Comparison of ENCODE assay signal across 17 cellular contexts in the genomic region with DNA sequence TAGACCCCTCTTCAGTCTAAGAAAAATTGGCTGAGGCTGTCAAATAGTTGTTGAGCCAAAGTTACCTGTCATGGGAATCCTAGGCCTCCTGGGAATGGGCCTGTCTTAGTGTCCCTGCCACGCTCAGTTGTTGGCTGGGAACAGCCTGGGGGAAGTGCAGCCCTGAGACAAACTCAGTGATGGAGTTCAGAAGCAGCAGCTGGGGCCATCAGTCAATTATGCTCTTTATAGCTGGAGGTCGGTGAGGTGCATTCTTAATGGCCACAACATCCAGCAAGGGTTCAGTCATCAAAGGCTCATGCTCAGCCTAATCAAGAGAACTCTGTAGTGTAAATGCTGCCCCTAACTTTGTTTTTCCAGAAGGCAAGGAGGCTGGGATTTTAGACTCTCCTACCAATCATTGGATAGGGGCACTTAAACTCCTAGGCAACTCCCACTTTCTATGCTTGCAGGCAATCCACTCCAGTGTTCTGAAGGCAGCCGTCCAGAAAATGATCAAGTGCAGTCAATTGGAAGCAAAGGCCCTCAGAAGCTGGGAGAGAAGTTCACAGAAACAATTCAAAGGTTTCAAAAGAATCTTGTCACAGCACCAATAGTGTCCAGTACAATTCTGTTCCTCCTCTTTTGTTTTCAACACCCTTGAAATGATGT. TPM values are rescaled to one million over a fixed set of nuclear protein-coding genes. Genes with fewer than 3 reads are reported as not detected.
A peak's percentile ranks its signal among the peaks of the same experiment; 100 is the strongest.
DNase-seq lines count a peak whose midpoint lies in the region; ATAC-seq, FAIRE-seq and TF ChIP-seq lines count a peak whose summit lies in the region.
"Had no signal": no experiment of that assay in that cellular context is flagged by ENCODE, and none has a peak within 500 bp of the region (broad histone marks: within the 10 kb centered on the region; RNA-seq: fewer than 3 reads in every experiment).

No MANE protein-coding gene starts in this region.

- no peak overlapping the region for H3K27ac ChIP-seq in thyroid gland
- H3K27ac ChIP-seq: A549, RWPE1 had no signal

- no peak for ATAC-seq in HG02623 (IDR thresholded peaks at IDR 0.05; ENCODE audit: unreplicated experiment)
- ATAC-seq: A549; natural killer cell treated with Interleukin-12 subunit alpha and Interleukin-12 subunit beta and Interleukin-15 and Interleukin-18, amount 100 ng/mL, for 72 hours had no signal

- intact Hi-C loops in thyroid gland (cut with DNase I), result no loop called here

- DNase-seq in NCI-H2171 treated with DMSO at 0.1 percent for 48 hours (lab: John Stamatoyannopoulos, UW), result peak; percentile 24
- DNase-seq in NCI-H2171 (lab: John Stamatoyannopoulos, UW), result no peak
- DNase-seq in NCI-H446 (lab: John Stamatoyannopoulos, UW), result peak; percentile 55 to 72
- peak; percentile 10 for DNase-seq in iPS-NIHi11 (ENCODE audit: low spot score)
- DNase-seq in thyroid gland, result peak; percentile 67 to 79
- no peak for DNase-seq in H54 (ENCODE audit: insufficient read length, low spot score)
- no peak for DNase-seq in activated CD4-positive, alpha-beta T cell treated with anti-CD3 and anti-CD28 coated beads, Interleukin-2, amount 50 U/mL, for 4 hours
- DNase-seq: activated naive CD4-positive, alpha-beta T cell treated with Interleukin-2 at 50 U/mL for 16 hours; CD8-positive, alpha-beta memory T cell; effector CD4-positive, alpha-beta T cell; NCI-H526; substantia nigra had no signal

- WGBS in thyroid gland, 2 donors, result 41 to 45% methylated on average over 2 to 3 of the region's 3 CpGs

- no peak overlapping the region for H3K4me3 ChIP-seq in thyroid gland (replicated peaks in 1 of 3)
- H3K4me3 ChIP-seq: A549 had no signal

- H3K36me3 ChIP-seq in thyroid gland, result no peaks in the 10 kb centered on the region

- H3K27me3 ChIP-seq in thyroid gland, result no peaks in the 10 kb centered on the region

- no peaks in the 10 kb centered on the region for H3K9me3 ChIP-seq in thyroid gland
- H3K9me3 ChIP-seq: A549 had no signal

- peaks cover 6 to 7% of the 10 kb centered on the region in 2 donors for H3K4me1 ChIP-seq in thyroid gland
- H3K4me1 ChIP-seq: A549 had no signal

- no peak for FAIRE-seq in H54 (lab: Jason Lieb, UNC)
- FAIRE-seq: A549 had no signal

- TF ChIP-seq POLR2A in thyroid gland (IDR thresholded peaks at IDR 0.05), result no peak
- TF ChIP-seq POLR2A in H54 (IDR thresholded peaks at IDR 0.05; ENCODE audit: low read depth, low read length), result no peak

- TF ChIP-seq CTCF in thyroid gland (IDR thresholded peaks at IDR 0.05), result no peak

RNA-seq across cellular contexts. Expression of gene RGS4, which starts 15.0 kb away (rescaled TPM):
- total RNA-seq in thyroid gland, result 10 to 100 TPM in 1 of 4 donors, 1 to 10 TPM in 3; 1.8 to 10.5 (median 3.7) TPM
- total RNA-seq: CD8-positive, alpha-beta memory T cell; natural killer cell treated with Interleukin-12 subunit alpha and Interleukin-12 subunit beta and Interleukin-15 and Interleukin-18, amount 100 ng/mL, for 72 hours; T-helper 1 cell treated with Interleukin-12 subunit alpha and Interleukin-12 subunit beta and Interleukin-4 antibody, amounts not matched to agents 30 ng/mL and 1 ng/mL, for 36 hours had no signal

Comparison
In these comparisons a context has a peak if more than half of its experiments do, and no peak if none do; other contexts are left out.
1. DNase-seq: peak in NCI-H2171 treated with DMSO at 0.1 percent for 48 hours (single experiment), NCI-H446 (2 of 2), iPS-NIHi11 (single experiment) and thyroid gland (2 of 2); none in NCI-H2171 (single experiment), H54 (single experiment) and activated CD4-positive, alpha-beta T cell treated with anti-CD3 and anti-CD28 coated beads, Interleukin-2, amount 50 U/mL, for 4 hours (0 of 2).